ENCODE assay signal across 1 cellular context in the genomic region with DNA sequence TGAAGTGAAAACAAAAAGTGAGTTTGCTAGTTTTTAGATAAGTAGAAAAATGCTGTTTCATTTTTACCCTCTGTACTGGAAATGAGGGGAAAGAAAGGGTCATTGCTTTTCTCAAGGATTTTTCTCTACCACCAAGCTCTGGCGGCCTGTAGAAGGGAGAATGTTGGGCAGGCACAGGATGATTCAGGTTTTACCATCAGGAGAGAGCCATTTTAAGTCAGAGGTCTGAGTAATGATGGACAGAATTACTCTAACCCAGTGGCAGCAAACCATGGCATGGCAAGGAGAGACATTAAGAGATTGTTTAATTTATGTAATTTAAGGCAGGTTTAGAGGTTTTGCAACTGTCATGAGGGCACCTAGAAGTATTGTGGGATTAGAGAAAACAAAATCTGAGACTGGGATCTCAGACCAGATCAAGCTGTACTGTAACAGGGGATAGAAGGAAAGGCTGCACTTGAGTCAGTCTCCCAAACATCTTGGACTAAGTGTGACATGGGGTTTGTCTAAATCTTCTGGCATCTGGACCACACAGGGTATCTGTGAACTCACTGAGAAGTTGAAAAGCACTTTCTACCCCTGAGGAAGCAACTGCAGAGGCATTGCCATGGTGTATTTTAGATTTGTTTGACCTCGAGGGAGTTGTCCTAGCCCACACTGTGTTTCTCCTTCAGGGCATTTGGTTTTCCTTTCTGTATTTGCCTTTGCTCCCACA.
TF ChIP-seq lines count a peak whose summit lies in the region.

No MANE protein-coding gene starts in this region.

TF ChIP-seq in SK-N-SH treated with all-trans-retinoic acid at 6 μM for 48 hours, 23 proteins besides CTCF, POLR2A, EP300 and RAD21 (continued from another document):
- TF ChIP-seq, protein P1, sequence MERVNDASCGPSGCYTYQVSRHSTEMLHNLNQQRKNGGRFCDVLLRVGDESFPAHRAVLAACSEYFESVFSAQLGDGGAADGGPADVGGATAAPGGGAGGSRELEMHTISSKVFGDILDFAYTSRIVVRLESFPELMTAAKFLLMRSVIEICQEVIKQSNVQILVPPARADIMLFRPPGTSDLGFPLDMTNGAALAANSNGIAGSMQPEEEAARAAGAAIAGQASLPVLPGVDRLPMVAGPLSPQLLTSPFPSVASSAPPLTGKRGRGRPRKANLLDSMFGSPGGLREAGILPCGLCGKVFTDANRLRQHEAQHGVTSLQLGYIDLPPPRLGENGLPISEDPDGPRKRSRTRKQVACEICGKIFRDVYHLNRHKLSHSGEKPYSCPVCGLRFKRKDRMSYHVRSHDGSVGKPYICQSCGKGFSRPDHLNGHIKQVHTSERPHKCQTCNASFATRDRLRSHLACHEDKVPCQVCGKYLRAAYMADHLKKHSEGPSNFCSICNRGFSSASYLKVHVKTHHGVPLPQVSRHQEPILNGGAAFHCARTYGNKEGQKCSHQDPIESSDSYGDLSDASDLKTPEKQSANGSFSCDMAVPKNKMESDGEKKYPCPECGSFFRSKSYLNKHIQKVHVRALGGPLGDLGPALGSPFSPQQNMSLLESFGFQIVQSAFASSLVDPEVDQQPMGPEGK (CRISPR knock-in tag; IDR thresholded peaks at IDR 0.05; ENCODE audit: borderline replicate concordance), result no peak
- TF ChIP-seq TCF4 (CRISPR knock-in tag; IDR thresholded peaks at IDR 0.05; ENCODE audit: borderline replicate concordance) (no peak), ISL1 (CRISPR knock-in tag; IDR thresholded peaks at IDR 0.05) (no peak), ZNF70 (CRISPR knock-in tag; IDR thresholded peaks at IDR 0.05) (no peak), ZC3H10 (CRISPR knock-in tag; IDR thresholded peaks at IDR 0.05) (no peak), ZNF565 (CRISPR knock-in tag; conservative IDR thresholded peaks at IDR 0.05; ENCODE audit: low read depth) (no peak), PPARA (CRISPR knock-in tag; IDR thresholded peaks at IDR 0.05; ENCODE audit: borderline replicate concordance) (no peak), BACH2 (CRISPR knock-in tag; IDR thresholded peaks at IDR 0.05; ENCODE audit: borderline replicate concordance) (no peak), CSDC2 (CRISPR knock-in tag; IDR thresholded peaks at IDR 0.05) (no peak), ZFP3 (CRISPR knock-in tag; IDR thresholded peaks at IDR 0.05) (no peak), GLIS3 (CRISPR knock-in tag; IDR thresholded peaks at IDR 0.05) (no peak), RARB (CRISPR knock-in tag; IDR thresholded peaks at IDR 0.05) (no peak), ESRRG (CRISPR knock-in tag; IDR thresholded peaks at IDR 0.05) (no peak)
- TF ChIP-seq, protein P2, sequence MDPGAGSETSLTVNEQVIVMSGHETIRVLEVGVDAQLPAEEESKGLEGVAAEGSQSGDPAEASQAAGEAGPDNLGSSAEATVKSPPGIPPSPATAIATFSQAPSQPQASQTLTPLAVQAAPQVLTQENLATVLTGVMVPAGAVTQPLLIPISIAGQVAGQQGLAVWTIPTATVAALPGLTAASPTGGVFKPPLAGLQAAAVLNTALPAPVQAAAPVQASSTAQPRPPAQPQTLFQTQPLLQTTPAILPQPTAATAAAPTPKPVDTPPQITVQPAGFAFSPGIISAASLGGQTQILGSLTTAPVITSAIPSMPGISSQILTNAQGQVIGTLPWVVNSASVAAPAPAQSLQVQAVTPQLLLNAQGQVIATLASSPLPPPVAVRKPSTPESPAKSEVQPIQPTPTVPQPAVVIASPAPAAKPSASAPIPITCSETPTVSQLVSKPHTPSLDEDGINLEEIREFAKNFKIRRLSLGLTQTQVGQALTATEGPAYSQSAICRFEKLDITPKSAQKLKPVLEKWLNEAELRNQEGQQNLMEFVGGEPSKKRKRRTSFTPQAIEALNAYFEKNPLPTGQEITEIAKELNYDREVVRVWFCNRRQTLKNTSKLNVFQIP (CRISPR knock-in tag; IDR thresholded peaks at IDR 0.05; ENCODE audit: borderline replicate concordance, low read depth), result no peak
- TF ChIP-seq, protein P3, sequence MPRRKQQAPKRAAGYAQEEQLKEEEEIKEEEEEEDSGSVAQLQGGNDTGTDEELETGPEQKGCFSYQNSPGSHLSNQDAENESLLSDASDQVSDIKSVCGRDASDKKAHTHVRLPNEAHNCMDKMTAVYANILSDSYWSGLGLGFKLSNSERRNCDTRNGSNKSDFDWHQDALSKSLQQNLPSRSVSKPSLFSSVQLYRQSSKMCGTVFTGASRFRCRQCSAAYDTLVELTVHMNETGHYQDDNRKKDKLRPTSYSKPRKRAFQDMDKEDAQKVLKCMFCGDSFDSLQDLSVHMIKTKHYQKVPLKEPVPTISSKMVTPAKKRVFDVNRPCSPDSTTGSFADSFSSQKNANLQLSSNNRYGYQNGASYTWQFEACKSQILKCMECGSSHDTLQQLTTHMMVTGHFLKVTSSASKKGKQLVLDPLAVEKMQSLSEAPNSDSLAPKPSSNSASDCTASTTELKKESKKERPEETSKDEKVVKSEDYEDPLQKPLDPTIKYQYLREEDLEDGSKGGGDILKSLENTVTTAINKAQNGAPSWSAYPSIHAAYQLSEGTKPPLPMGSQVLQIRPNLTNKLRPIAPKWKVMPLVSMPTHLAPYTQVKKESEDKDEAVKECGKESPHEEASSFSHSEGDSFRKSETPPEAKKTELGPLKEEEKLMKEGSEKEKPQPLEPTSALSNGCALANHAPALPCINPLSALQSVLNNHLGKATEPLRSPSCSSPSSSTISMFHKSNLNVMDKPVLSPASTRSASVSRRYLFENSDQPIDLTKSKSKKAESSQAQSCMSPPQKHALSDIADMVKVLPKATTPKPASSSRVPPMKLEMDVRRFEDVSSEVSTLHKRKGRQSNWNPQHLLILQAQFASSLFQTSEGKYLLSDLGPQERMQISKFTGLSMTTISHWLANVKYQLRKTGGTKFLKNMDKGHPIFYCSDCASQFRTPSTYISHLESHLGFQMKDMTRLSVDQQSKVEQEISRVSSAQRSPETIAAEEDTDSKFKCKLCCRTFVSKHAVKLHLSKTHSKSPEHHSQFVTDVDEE (CRISPR knock-in tag; IDR thresholded peaks at IDR 0.05), result no peak
- TF ChIP-seq, protein P4, sequence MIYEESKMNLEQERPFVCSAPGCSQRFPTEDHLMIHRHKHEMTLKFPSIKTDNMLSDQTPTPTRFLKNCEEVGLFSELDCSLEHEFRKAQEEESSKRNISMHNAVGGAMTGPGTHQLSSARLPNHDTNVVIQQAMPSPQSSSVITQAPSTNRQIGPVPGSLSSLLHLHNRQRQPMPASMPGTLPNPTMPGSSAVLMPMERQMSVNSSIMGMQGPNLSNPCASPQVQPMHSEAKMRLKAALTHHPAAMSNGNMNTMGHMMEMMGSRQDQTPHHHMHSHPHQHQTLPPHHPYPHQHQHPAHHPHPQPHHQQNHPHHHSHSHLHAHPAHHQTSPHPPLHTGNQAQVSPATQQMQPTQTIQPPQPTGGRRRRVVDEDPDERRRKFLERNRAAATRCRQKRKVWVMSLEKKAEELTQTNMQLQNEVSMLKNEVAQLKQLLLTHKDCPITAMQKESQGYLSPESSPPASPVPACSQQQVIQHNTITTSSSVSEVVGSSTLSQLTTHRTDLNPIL (CRISPR knock-in tag; IDR thresholded peaks at IDR 0.05; ENCODE audit: low read depth), result no peak
